ENCODE assay signal across 7 cellular contexts in the genomic region with DNA sequence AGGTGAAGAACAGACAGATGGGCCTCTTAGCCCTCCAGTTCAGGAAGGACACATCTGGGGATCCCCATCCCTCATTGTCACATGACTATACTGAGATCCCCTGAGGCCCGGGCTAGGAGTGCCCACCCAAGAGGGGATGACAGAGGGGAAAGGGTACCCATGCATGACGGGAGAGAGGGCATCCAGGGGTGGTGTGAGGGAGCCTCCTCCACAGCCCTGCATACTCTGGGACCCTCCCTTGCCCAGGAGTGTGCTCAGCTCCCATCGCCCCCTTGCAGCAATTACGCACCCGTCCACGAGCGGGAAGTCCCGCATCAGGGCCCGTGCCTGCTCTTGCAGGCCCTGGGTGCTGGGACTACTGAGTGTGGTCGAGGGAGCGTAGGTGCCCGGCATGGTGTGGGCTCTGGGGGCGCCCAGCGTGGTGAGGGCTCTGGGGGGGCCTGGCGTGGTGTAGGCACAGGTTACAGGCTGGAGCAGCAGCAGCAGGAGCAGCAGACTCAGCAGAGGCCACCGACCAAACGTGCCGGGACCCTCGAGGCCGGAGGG. TPM values are rescaled to one million over a fixed set of nuclear protein-coding genes. Genes with fewer than 3 reads are reported as not detected.
DNase-seq lines count a peak whose midpoint lies in the region; ATAC-seq and TF ChIP-seq lines count a peak whose summit lies in the region.

No MANE protein-coding gene starts in this region.

- H3F3A ChIP-seq in smooth muscle cell (ENCODE audit: low read depth) = no peaks in the 10 kb centered on the region

- H2AFZ ChIP-seq in OCI-LY3 (ENCODE audit: low read depth, low read length) = peak overlapping the region; percentile 96; the same call in 1 of the 2 replicates
- no peak overlapping the region for H2AFZ ChIP-seq in smooth muscle cell (ENCODE audit: low read depth)

- ATAC-seq in GM19328 (IDR thresholded peaks at IDR 0.05; ENCODE audit: unreplicated experiment) (peak; percentile 7), heart right ventricle (peak in 4 of 8 donors; percentile 2 to 35 (median 12)), HG03025 (IDR thresholded peaks at IDR 0.05; ENCODE audit: low FRiP score, unreplicated experiment) (no peak)

- peaks cover 54% of the 10 kb centered on the region for H3K4me1 ChIP-seq in OCI-LY3 (ENCODE audit: low read length)
- H3K4me1 ChIP-seq in heart right ventricle = peaks cover 4 to 31% (median 14%) of the 10 kb centered on the region in 9 donors
- no peaks in the 10 kb centered on the region for H3K4me1 ChIP-seq in smooth muscle cell (ENCODE audit: low read depth)

- intact Hi-C loops in heart right ventricle (cut with DNase I) = loop anchor here in 9 of 10 donors (1.0 to 10.0 kb wide), 8 partner anchors 48 to 242 kb away; a partner anchor contains a TSS

- H3K36me3 ChIP-seq in OCI-LY3 (replicated peaks; ENCODE audit: low read depth, low read length) (no peaks in the 10 kb centered on the region), heart right ventricle (peaks cover 0 to 3% (median 0%) of the 10 kb centered on the region in 9 donors), smooth muscle cell (ENCODE audit: low read depth) (no peaks in the 10 kb centered on the region)

- H3K9me3 ChIP-seq in OCI-LY3 (ENCODE audit: insufficient read depth, low read length) (no peaks in the 10 kb centered on the region), heart right ventricle (no peaks in the 10 kb centered on the region), smooth muscle cell (replicated peaks; ENCODE audit: low read depth) (no peaks in the 10 kb centered on the region)

- DNase-seq in heart right ventricle = no peak
- no peak for DNase-seq in smooth muscle cell (lab: John Stamatoyannopoulos, UW; ENCODE audit: unreplicated experiment)
- no peak for DNase-seq in DMS153 treated with DMSO at 0.1 percent for 48 hours (lab: John Stamatoyannopoulos, UW; ENCODE audit: unreplicated experiment)
- DNase-seq in islet precursor cell = no peak

- no peaks in the 10 kb centered on the region for H3K27me3 ChIP-seq in OCI-LY3 (ENCODE audit: low read depth, low read length)
- H3K27me3 ChIP-seq in heart right ventricle = no peaks in the 10 kb centered on the region
- H3K27me3 ChIP-seq in smooth muscle cell (ENCODE audit: low read depth) = no peaks in the 10 kb centered on the region

- no peaks in the 10 kb centered on the region for H3K79me2 ChIP-seq in OCI-LY3 (ENCODE audit: low read length)
- H3K79me2 ChIP-seq in smooth muscle cell (ENCODE audit: low read depth) = no peaks in the 10 kb centered on the region

- H3K4me3 ChIP-seq in OCI-LY3 (ENCODE audit: low read length) = peak overlapping the region; percentile 73
- peak overlapping the region in 5 of 10 donors; percentile 45 to 55 (median 49) for H3K4me3 ChIP-seq in heart right ventricle
- no peak overlapping the region for H3K4me3 ChIP-seq in smooth muscle cell

- peak overlapping the region; percentile 49; the same call in 1 of the 2 replicates for H3K9ac ChIP-seq in OCI-LY3 (ENCODE audit: low read length)
- H3K9ac ChIP-seq in smooth muscle cell (ENCODE audit: low read depth) = no peak overlapping the region

- no peak for TF ChIP-seq CTCF in OCI-LY3 (IDR thresholded peaks at IDR 0.05; ENCODE audit: low read depth, low read length)
- TF ChIP-seq CTCF in heart right ventricle (IDR thresholded peaks at IDR 0.05) = no peak
- no peak for TF ChIP-seq CTCF in smooth muscle cell (IDR thresholded peaks at IDR 0.05; ENCODE audit: borderline replicate concordance, insufficient read depth, poor library complexity, severe bottlenecking)

- H3K4me2 ChIP-seq in OCI-LY3 (ENCODE audit: low read length) (peak overlapping the region; percentile 97), smooth muscle cell (peak overlapping the region; percentile 85)

- H4K20me1 ChIP-seq in OCI-LY3 (ENCODE audit: insufficient read depth, low read length) (no peaks in the 10 kb centered on the region), smooth muscle cell (ENCODE audit: low read depth) (no peaks in the 10 kb centered on the region)

- H3K27ac ChIP-seq in OCI-LY3 (ENCODE audit: low read length) (no peak overlapping the region), heart right ventricle (peak overlapping the region in 8 of 10 donors; percentile 71 to 93 (median 81)), smooth muscle cell (ENCODE audit: low read depth) (no peak overlapping the region)

- WGBS in heart right ventricle, 2 donors = 74% methylated on average over 20 of the region's 20 CpGs
- 85% methylated on average over 20 of the region's 20 CpGs for WGBS in smooth muscle cell (ENCODE audit: low lambda C conversion rate)

RNA-seq across cellular contexts. Expression of a gene that starts 6.5 kb away (rescaled TPM):
- total RNA-seq in heart right ventricle = 1 to 10 TPM in 9 of 10 donors, not detected in 1; 1.2 to 6.2 (median 1.7) TPM
- polyA plus RNA-seq in heart right ventricle = 1 to 10 TPM; 1.0 to 1.5 TPM
- total RNA-seq in smooth muscle cell = not detected in 2 replicates
- not detected in 2 replicates for polyA plus RNA-seq in smooth muscle cell

RNA-seq across cellular contexts. Expression of a gene that starts 12.4 kb away (rescaled TPM):
- total RNA-seq in heart right ventricle (under 1 TPM in 1 of 10 donors, not detected in 9; 0.34 TPM), smooth muscle cell (not detected in 2 replicates)
- polyA plus RNA-seq in heart right ventricle (under 1 TPM in 1 of 2 donors, not detected in 1; 0.01 TPM), smooth muscle cell (not detected in 2 replicates)

RNA-seq across cellular contexts. Expression of a gene that starts 23.0 kb away (rescaled TPM):
- total RNA-seq in heart right ventricle (not detected), smooth muscle cell (not detected in 2 replicates)
- polyA plus RNA-seq in heart right ventricle (not detected), smooth muscle cell (not detected in 2 replicates)

RNA-seq across cellular contexts. Expression of a gene that starts 24.3 kb away (rescaled TPM):
- total RNA-seq in heart right ventricle = 100 to 1,000 TPM in 1 of 10 donors, 10 to 100 TPM in 9; 70.9 to 107 (median 86.6) TPM
- polyA plus RNA-seq in heart right ventricle = 100 to 1,000 TPM in 1 of 2 donors, 10 to 100 TPM in 1; 70.1 to 116 TPM
- 47.7 and 74.3 TPM in 2 replicates for total RNA-seq in smooth muscle cell
- 92.4 and 107 TPM in 2 replicates for polyA plus RNA-seq in smooth muscle cell

RNA-seq across cellular contexts. Expression of a gene that starts 30.3 kb away (rescaled TPM):
- total RNA-seq in heart right ventricle = 10 to 100 TPM in 4 of 10 donors, 1 to 10 TPM in 6; 8.4 to 13.1 (median 9.7) TPM
- polyA plus RNA-seq in heart right ventricle = 1 to 10 TPM; 5.3 to 9.6 TPM
- total RNA-seq in smooth muscle cell = 6.0 and 6.7 TPM in 2 replicates
- polyA plus RNA-seq in smooth muscle cell = 7.0 and 9.0 TPM in 2 replicates

Comparison
In these comparisons a context has a peak if more than half of its experiments do, and no peak if none do; other contexts are left out.
1. H3K27ac ChIP-seq: peak in heart right ventricle (8 of 10); none in OCI-LY3 (single experiment) and smooth muscle cell (single experiment).